In the genomic region with DNA sequence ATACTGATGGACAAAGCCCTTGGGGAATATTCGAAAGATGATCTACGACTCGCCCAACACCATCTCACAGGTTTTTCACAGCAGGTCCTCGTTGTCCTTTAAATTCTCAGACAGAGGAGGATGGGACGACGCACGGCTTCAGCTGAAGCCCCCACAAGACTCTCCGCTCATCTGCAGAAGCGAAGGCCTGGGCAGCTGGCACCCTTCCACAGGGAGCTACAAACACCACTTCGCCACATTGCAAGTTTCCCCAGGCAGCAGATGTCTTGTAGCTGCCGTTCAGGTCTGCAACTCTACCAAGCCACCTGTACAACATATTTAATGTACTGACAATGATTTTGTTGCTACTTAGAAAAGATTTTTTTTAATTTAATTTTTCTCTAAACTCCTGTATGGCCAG, we compare ENCODE assay signal across 17 cellular contexts.
"Had no signal": no experiment of that assay in that cellular context is flagged by ENCODE, and none has a peak within 500 bp of the region (broad histone marks: within the 10 kb centered on the region; RNA-seq: fewer than 3 reads in every experiment).

No MANE protein-coding gene starts in this region.

- H3K4me3 Mint-ChIP-seq: activated CD4-positive, alpha-beta memory T cell treated with anti-CD3 and anti-CD28 coated beads for 36 hours; activated CD4-positive, alpha-beta T cell treated with anti-CD3 and anti-CD28 coated beads for 36 hours; activated CD8-positive, alpha-beta memory T cell treated with anti-CD3 and anti-CD28 coated beads, Interleukin-2, amount 10 ng/mL, durations not matched to agents 7 days and 5 days; dendritic cell treated with granulocyte-macrophage colony-stimulating factor and Interleukin-4, amounts not matched to agents 40 ng/mL and 50 ng/mL, for 4 days; effector memory CD8-positive, alpha-beta T cell; naive B cell; stimulated activated effector memory CD8-positive, alpha-beta T cell treated with anti-CD3 and anti-CD28 coated beads, Interleukin-12 subunit alpha, Interleukin-12 subunit beta, amount 100 ng/mL, for 72 hours had no signal

- H3K27ac ChIP-seq: epithelial cell of prostate, heart left ventricle, thyroid gland, WERI-Rb-1 had no signal

- H3K4me3 ChIP-seq: heart left ventricle, thyroid gland had no signal

- H3K27me3 Mint-ChIP-seq: activated CD8-positive, alpha-beta memory T cell treated with anti-CD3 and anti-CD28 coated beads, Interleukin-2, amount 10 ng/mL, durations not matched to agents 7 days and 5 days; dendritic cell treated with granulocyte-macrophage colony-stimulating factor and Interleukin-4, amounts not matched to agents 40 ng/mL and 50 ng/mL, for 4 days; effector memory CD8-positive, alpha-beta T cell; naive B cell had no signal

- ATAC-seq: activated CD4-positive, alpha-beta T cell treated with anti-CD3 and anti-CD28 coated beads for 36 hours; activated CD8-positive, alpha-beta memory T cell treated with anti-CD3 and anti-CD28 coated beads, Interleukin-2, amount 10 ng/mL, durations not matched to agents 7 days and 5 days; effector memory CD8-positive, alpha-beta T cell; heart left ventricle; stimulated activated effector memory CD8-positive, alpha-beta T cell treated with anti-CD3 and anti-CD28 coated beads, Interleukin-12 subunit alpha, Interleukin-12 subunit beta, amount 100 ng/mL, for 72 hours had no signal

- H3K4me1 ChIP-seq: heart left ventricle, thyroid gland had no signal

- H3K27ac Mint-ChIP-seq: activated CD4-positive, alpha-beta memory T cell treated with anti-CD3 and anti-CD28 coated beads for 36 hours; activated CD4-positive, alpha-beta T cell treated with anti-CD3 and anti-CD28 coated beads for 36 hours; activated CD8-positive, alpha-beta memory T cell treated with anti-CD3 and anti-CD28 coated beads, Interleukin-2, amount 10 ng/mL, durations not matched to agents 7 days and 5 days; dendritic cell treated with granulocyte-macrophage colony-stimulating factor and Interleukin-4, amounts not matched to agents 40 ng/mL and 50 ng/mL, for 4 days; effector memory CD8-positive, alpha-beta T cell; naive B cell; stimulated activated effector memory CD8-positive, alpha-beta T cell treated with anti-CD3 and anti-CD28 coated beads, Interleukin-12 subunit alpha, Interleukin-12 subunit beta, amount 100 ng/mL, for 72 hours had no signal

- H3K9me3 ChIP-seq: thyroid gland had no signal

- H3K36me3 Mint-ChIP-seq: activated CD4-positive, alpha-beta memory T cell treated with anti-CD3 and anti-CD28 coated beads for 36 hours; naive B cell; stimulated activated effector memory CD8-positive, alpha-beta T cell treated with anti-CD3 and anti-CD28 coated beads, Interleukin-12 subunit alpha, Interleukin-12 subunit beta, amount 100 ng/mL, for 72 hours had no signal

- H3K36me3 ChIP-seq: heart left ventricle, thyroid gland, WERI-Rb-1 had no signal

- DNase-seq: activated CD4-positive, alpha-beta memory T cell treated with anti-CD3 and anti-CD28 coated beads for 36 hours; activated CD4-positive, alpha-beta T cell treated with anti-CD3 and anti-CD28 coated beads for 36 hours; activated CD8-positive, alpha-beta memory T cell treated with anti-CD3 and anti-CD28 coated beads, Interleukin-2, amount 10 ng/mL, durations not matched to agents 7 days and 5 days; activated effector memory CD4-positive, alpha-beta T cell treated with Interleukin-2 at 50 U/mL for 16 hours; activated naive CD4-positive, alpha-beta T cell treated with anti-CD3 and anti-CD28 coated beads, Interleukin-2, amount 50 U/mL, for 16 hours; activated T-cell treated with anti-CD3 and anti-CD28 coated beads, Interleukin-2, amount 50 U/mL, for 1 hour; effector memory CD8-positive, alpha-beta T cell; heart left ventricle; islet precursor cell; naive B cell; posterior cingulate gyrus; retina; thyroid gland; WERI-Rb-1 had no signal

- H3K27me3 ChIP-seq: thyroid gland had no signal

- H3K4me1 Mint-ChIP-seq: naive B cell had no signal

- H3K9me3 Mint-ChIP-seq: dendritic cell treated with granulocyte-macrophage colony-stimulating factor and Interleukin-4, amounts not matched to agents 40 ng/mL and 50 ng/mL, for 4 days; effector memory CD8-positive, alpha-beta T cell; stimulated activated effector memory CD8-positive, alpha-beta T cell treated with anti-CD3 and anti-CD28 coated beads, Interleukin-12 subunit alpha, Interleukin-12 subunit beta, amount 100 ng/mL, for 72 hours had no signal
